Comparison of ENCODE assay signal across 1 cellular context in the genomic region with DNA sequence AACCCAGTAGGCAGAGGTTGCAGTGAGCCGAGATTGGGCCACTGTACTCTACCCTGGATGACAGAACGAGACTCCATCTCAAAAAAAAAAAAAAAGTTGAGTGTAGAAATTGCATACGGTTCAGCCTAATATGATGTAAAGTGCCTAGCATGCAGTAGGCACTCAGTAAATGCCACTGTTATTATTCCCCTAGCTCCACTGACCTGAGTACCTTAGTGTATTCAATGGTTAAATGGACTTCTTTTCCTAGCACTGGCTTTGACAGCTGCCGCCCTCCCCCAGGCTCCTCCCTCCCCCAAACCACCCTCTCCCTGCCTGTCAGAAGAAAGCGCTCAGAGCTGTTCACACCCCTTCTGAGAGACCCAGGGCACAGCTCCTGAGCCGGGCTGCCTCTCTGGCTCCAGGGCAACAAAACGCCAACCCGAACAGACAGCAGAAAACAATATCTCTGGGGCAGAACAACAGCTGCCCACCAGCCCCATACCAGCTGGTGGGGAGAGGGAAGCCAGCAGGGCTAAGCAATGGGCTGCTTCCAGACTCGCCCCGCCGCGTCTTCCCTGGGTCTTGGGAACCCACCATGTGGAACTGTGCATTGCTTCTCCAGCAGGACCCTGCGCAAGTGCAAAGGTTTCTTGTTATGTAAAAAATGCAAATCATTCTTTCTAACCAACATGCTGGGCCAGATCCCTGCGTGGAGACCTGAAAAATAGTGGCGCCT.
TF ChIP-seq lines count a peak whose summit lies in the region.

No MANE protein-coding gene starts in this region.

TF ChIP-seq in neural cell, 6 proteins besides CTCF, POLR2A, EP300 and RAD21:
- TF ChIP-seq POLR2AphosphoS5 (IDR thresholded peaks at IDR 0.05) (no peak), SMC3 (conservative IDR thresholded peaks at IDR 0.05; ENCODE audit: poor library complexity) (no peak), EZH2 (IDR thresholded peaks at IDR 0.05; ENCODE audit: borderline replicate concordance, insufficient read depth, low read length, poor library complexity, severe bottlenecking) (no peak), TAF1 (IDR thresholded peaks at IDR 0.05; ENCODE audit: low read depth) (no peak), MXI1 (conservative IDR thresholded peaks at IDR 0.05; ENCODE audit: poor library complexity, severe bottlenecking) (no peak)
- TF ChIP-seq, protein P1, sequence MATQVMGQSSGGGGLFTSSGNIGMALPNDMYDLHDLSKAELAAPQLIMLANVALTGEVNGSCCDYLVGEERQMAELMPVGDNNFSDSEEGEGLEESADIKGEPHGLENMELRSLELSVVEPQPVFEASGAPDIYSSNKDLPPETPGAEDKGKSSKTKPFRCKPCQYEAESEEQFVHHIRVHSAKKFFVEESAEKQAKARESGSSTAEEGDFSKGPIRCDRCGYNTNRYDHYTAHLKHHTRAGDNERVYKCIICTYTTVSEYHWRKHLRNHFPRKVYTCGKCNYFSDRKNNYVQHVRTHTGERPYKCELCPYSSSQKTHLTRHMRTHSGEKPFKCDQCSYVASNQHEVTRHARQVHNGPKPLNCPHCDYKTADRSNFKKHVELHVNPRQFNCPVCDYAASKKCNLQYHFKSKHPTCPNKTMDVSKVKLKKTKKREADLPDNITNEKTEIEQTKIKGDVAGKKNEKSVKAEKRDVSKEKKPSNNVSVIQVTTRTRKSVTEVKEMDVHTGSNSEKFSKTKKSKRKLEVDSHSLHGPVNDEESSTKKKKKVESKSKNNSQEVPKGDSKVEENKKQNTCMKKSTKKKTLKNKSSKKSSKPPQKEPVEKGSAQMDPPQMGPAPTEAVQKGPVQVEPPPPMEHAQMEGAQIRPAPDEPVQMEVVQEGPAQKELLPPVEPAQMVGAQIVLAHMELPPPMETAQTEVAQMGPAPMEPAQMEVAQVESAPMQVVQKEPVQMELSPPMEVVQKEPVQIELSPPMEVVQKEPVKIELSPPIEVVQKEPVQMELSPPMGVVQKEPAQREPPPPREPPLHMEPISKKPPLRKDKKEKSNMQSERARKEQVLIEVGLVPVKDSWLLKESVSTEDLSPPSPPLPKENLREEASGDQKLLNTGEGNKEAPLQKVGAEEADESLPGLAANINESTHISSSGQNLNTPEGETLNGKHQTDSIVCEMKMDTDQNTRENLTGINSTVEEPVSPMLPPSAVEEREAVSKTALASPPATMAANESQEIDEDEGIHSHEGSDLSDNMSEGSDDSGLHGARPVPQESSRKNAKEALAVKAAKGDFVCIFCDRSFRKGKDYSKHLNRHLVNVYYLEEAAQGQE (IDR thresholded peaks at IDR 0.05; ENCODE audit: borderline replicate concordance) = no peak
